9 cellular contexts compared by ENCODE assay signal in the genomic region with DNA sequence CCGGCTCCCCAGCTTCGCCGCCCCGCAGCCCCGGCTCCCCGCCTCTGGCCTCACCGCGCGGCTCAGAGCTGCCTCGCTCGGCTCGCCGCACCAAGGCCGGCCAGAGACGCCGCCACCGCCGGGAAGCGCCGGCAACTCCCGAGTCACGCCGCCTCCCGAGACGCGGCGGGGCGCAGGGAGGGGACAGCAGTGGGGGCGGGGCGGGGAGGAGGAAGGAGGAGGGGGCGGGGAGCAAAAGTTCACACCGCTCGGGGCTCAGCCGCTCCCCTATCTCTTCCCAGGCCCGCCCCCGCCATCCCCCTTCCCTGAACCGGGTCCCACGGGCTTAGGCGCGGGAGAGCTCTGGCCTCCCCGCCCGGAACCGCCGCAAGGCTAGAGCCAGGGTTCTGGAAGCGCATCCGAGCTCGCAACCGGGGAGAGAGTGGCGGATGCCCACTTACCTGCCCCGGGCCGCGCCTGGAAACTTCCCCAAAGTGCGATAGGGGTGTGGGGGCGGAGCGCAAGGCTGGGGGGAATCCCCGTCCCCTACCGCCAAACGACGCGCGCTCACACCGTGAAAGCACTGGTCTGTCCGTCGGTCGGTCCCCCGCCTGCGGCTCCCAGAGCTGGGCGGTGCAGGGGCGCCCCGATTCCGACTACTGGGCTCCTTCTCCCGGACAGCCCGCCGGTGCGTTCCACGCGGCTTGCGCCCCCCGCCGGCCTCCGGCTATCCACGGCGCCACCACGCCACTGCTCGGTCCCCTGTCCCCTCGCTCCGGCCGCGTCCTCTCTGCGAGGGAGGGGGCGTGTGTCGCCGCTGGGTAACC. TPM values are rescaled to one million over a fixed set of nuclear protein-coding genes. Genes with fewer than 3 reads are reported as not detected.
DNase-seq lines count a peak whose midpoint lies in the region; ATAC-seq and TF ChIP-seq lines count a peak whose summit lies in the region.
"Had no signal": no experiment of that assay in that cellular context is flagged by ENCODE, and none has a peak within 500 bp of the region (broad histone marks: within the 10 kb centered on the region; RNA-seq: fewer than 3 reads in every experiment).

No MANE protein-coding gene starts in this region.

- H3K27me3 Mint-ChIP-seq in activated T-helper 2 cell treated with anti-CD3 and anti-CD28 coated beads, Interferon-gamma antibody, Interleukin-2, Interleukin-4, amounts not matched to agents 10 μg/mL and 5 μg/mL and 100 μg/mL, durations not matched to agents 14 hours and 24 hours and 36 hours (ENCODE audit: low read depth): peaks cover 61% of the 10 kb centered on the region

- POLR2A ChIA-PET in BJ (lab: Charles Lee): no interaction called here

- H3K27ac Mint-ChIP-seq in activated T-helper 2 cell treated with anti-CD3 and anti-CD28 coated beads, Interferon-gamma antibody, Interleukin-2, Interleukin-4, amounts not matched to agents 10 μg/mL and 5 μg/mL and 100 μg/mL, durations not matched to agents 14 hours and 24 hours and 36 hours: no peak overlapping the region

- H3K4me1 Mint-ChIP-seq in activated T-helper 2 cell treated with anti-CD3 and anti-CD28 coated beads, Interferon-gamma antibody, Interleukin-2, Interleukin-4, amounts not matched to agents 10 μg/mL and 5 μg/mL and 100 μg/mL, durations not matched to agents 14 hours and 24 hours and 36 hours (ENCODE audit: low read depth): no peaks in the 10 kb centered on the region

- DNase-seq in BJ (ENCODE audit: low read depth) (no peak), RPMI8226 (peak; percentile 82), ecto neural progenitor cell (ENCODE audit: low spot score) (peak; percentile 73), medulla oblongata (ENCODE audit: extremely low spot score) (peak; percentile 52), suprapubic skin (ENCODE audit: low spot score in 2 of 2) (no peak)
- no peak for DNase-seq in activated T-helper 2 cell treated with anti-CD3 and anti-CD28 coated beads, Interferon-gamma antibody, Interleukin-2, Interleukin-4, amounts not matched to agents 10 μg/mL and 5 μg/mL and 100 μg/mL, durations not matched to agents 14 hours and 24 hours and 36 hours (ENCODE audit: low spot score)

- H3K27ac ChIP-seq in suprapubic skin: peak overlapping the region; percentile 83

- H3K9me3 ChIP-seq in suprapubic skin: no peaks in the 10 kb centered on the region

- TF ChIP-seq CTCF in BJ (IDR thresholded peaks at IDR 0.05; ENCODE audit: insufficient read depth, low read depth, low read length) (peak; percentile 18; the same call in 1 of the 2 replicates), suprapubic skin (IDR thresholded peaks at IDR 0.05) (no peak)

- H3K9me3 Mint-ChIP-seq in activated T-helper 2 cell treated with anti-CD3 and anti-CD28 coated beads, Interferon-gamma antibody, Interleukin-2, Interleukin-4, amounts not matched to agents 10 μg/mL and 5 μg/mL and 100 μg/mL, durations not matched to agents 14 hours and 24 hours and 36 hours: no peaks in the 10 kb centered on the region

- H3K36me3 ChIP-seq in BJ (ENCODE audit: control insufficient read depth, insufficient read depth, low read length) (no peaks in the 10 kb centered on the region), suprapubic skin (no peaks in the 10 kb centered on the region)

- ATAC-seq in GM19324 (IDR thresholded peaks at IDR 0.05; ENCODE audit: low FRiP score, unreplicated experiment): peak; percentile 54
- ATAC-seq in GM18867 (IDR thresholded peaks at IDR 0.05; ENCODE audit: unreplicated experiment): no peak

- peak overlapping the region; percentile 59 for H3K4me3 ChIP-seq in BJ (ENCODE audit: low read depth, low read length)
- H3K4me3 ChIP-seq in suprapubic skin: peak overlapping the region; percentile 78

- no peak overlapping the region for H3K4me3 Mint-ChIP-seq in activated T-helper 2 cell treated with anti-CD3 and anti-CD28 coated beads, Interferon-gamma antibody, Interleukin-2, Interleukin-4, amounts not matched to agents 10 μg/mL and 5 μg/mL and 100 μg/mL, durations not matched to agents 14 hours and 24 hours and 36 hours (ENCODE audit: low read depth)

- intact Hi-C loops in activated T-helper 2 cell treated with anti-CD3 and anti-CD28 coated beads, Interferon-gamma antibody, Interleukin-2, Interleukin-4, amounts not matched to agents 10 μg/mL and 5 μg/mL and 100 μg/mL, durations not matched to agents 14 hours and 24 hours and 36 hours (cut with micrococcal nuclease): loop anchor here (10.0 kb wide), 1 partner anchor 948 kb away; a partner anchor contains a TSS

- TF ChIP-seq POLR2A in suprapubic skin (IDR thresholded peaks at IDR 0.05): no peak

- H3K4me1 ChIP-seq in suprapubic skin: peaks cover 60% of the 10 kb centered on the region

- CTCF ChIA-PET in BJ (lab: Yijun Ruan, JAX): interaction anchor here (0.7 to 2.2 kb wide), 7 partner anchors 9 to 297 kb away, joined by 3 to 9 read pairs (median 3); no protein-coding TSS in a partner anchor

- H3K27me3 ChIP-seq in BJ (ENCODE audit: control insufficient read depth, insufficient read depth, low read length) (peaks cover 17% of the 10 kb centered on the region), suprapubic skin (peaks cover 42% of the 10 kb centered on the region)

- TF ChIP-seq EP300 in suprapubic skin (IDR thresholded peaks at IDR 0.05): no peak

- WGBS in suprapubic skin: under 1% methylated on average over 44 of the region's 93 CpGs

- no peaks in the 10 kb centered on the region for H3K36me3 Mint-ChIP-seq in activated T-helper 2 cell treated with anti-CD3 and anti-CD28 coated beads, Interferon-gamma antibody, Interleukin-2, Interleukin-4, amounts not matched to agents 10 μg/mL and 5 μg/mL and 100 μg/mL, durations not matched to agents 14 hours and 24 hours and 36 hours (ENCODE audit: low read depth)

RNA-seq across cellular contexts. Expression of a gene that starts 0.9 kb away (rescaled TPM):
- polyA plus RNA-seq in BJ (2011; rRNA removed): 5.7 and 6.2 TPM in 2 replicates
- 5.5 and 6.2 TPM in 2 replicates for polyA minus RNA-seq in BJ (2011; rRNA and poly(A)+ RNA removed)
- 10 to 100 TPM; 20.6 to 59.1 (median 22.8) TPM for total RNA-seq in suprapubic skin
- 0.07 TPM in 1 of 2 replicates, not detected in the other for total RNA-seq in activated T-helper 2 cell treated with anti-CD3 and anti-CD28 coated beads, Interferon-gamma antibody, Interleukin-2, Interleukin-4, amounts not matched to agents 10 μg/mL and 5 μg/mL and 100 μg/mL, durations not matched to agents 14 hours and 24 hours and 36 hours
- total RNA-seq: SK-MEL-5 had no signal

Comparison
In these comparisons a context has a peak if more than half of its experiments do, and no peak if none do; other contexts are left out.
1. DNase-seq: peak in RPMI8226 (single experiment), ecto neural progenitor cell (single experiment) and medulla oblongata (single experiment); none in BJ (single experiment), suprapubic skin (0 of 2) and activated T-helper 2 cell treated with anti-CD3 and anti-CD28 coated beads, Interferon-gamma antibody, Interleukin-2, Interleukin-4, amounts not matched to agents 10 μg/mL and 5 μg/mL and 100 μg/mL, durations not matched to agents 14 hours and 24 hours and 36 hours (single experiment).
2. RNA of a gene that starts 0.9 kb away (total RNA-seq): 20.6 to 59.1 TPM in suprapubic skin; 0.07 TPM in activated T-helper 2 cell treated with anti-CD3 and anti-CD28 coated beads, Interferon-gamma antibody, Interleukin-2, Interleukin-4, amounts not matched to agents 10 μg/mL and 5 μg/mL and 100 μg/mL, durations not matched to agents 14 hours and 24 hours and 36 hours; every median in the first group is over 10 times any median in the second.